11 cellular contexts compared by ENCODE assay signal in the genomic region with DNA sequence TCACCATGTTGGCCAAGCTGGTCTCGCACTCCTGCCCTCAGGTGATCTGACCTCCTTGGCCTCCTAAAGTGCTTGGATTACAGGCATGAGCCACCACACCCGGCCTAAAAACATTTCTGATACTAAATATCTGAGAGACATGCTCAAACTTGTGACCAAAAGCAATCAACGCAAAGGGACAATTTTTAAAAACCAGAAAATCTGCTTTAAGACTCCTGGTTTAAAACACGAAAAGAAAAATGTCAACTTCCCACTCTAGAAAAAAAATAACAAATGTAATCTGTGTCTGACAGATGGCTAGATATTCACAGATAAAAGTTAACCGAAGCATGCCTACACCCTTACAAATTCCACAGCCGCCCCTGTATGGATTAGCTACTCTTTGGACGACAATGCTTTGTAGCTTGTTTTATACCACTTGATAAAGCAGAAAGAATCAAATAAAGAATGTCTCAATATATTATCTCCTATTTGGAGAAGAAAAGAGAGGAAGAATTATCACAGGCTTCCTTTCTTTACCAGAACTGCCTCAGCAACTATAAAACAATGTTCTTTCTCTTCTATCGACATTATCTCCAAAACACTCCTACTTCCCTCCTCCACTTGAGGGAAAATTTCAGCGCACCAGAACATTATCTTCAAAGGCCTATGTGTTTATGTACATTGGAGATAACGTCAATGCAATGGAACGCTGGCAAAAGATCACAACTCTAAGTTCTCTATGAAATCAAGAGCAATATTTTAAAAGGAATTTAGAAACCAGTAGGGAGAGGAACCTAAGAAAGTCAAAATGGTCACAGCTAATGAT. TPM values are rescaled to one million over a fixed set of nuclear protein-coding genes. Genes with fewer than 3 reads are reported as not detected.
DNase-seq lines count a peak whose midpoint lies in the region; ATAC-seq and TF ChIP-seq lines count a peak whose summit lies in the region.
"Had no signal": no experiment of that assay in that cellular context is flagged by ENCODE, and none has a peak within 500 bp of the region (broad histone marks: within the 10 kb centered on the region; RNA-seq: fewer than 3 reads in every experiment).

No MANE protein-coding gene starts in this region.

- no peak for ATAC-seq in natural killer cell
- ATAC-seq in natural killer cell treated with Interleukin-12 subunit alpha and Interleukin-12 subunit beta and Interleukin-15 and Interleukin-18, amount 100 ng/mL, for 72 hours, result no peak
- ATAC-seq in memory B cell (ENCODE audit: low read depth), result no peak
- no peak for ATAC-seq in GM18909 (IDR thresholded peaks at IDR 0.05; ENCODE audit: poor library complexity, unreplicated experiment)
- no peak for ATAC-seq in GM19324 (IDR thresholded peaks at IDR 0.05; ENCODE audit: low FRiP score, unreplicated experiment)
- ATAC-seq: GM23338 had no signal

- TF ChIP-seq CTCF in natural killer cell (IDR thresholded peaks at IDR 0.05) (no peak), vagina (IDR thresholded peaks at IDR 0.05) (no peak)

- TF ChIP-seq POLR2A in vagina (IDR thresholded peaks at IDR 0.05), result no peak

- intact Hi-C loops in natural killer cell (cut with micrococcal nuclease), result loop anchor here (5.0 kb wide), 1 partner anchor 75 kb away; no protein-coding TSS in a partner anchor
- intact Hi-C loops in dendritic cell treated with granulocyte-macrophage colony-stimulating factor and Interleukin-4, amounts not matched to agents 40 ng/mL and 50 ng/mL, for 4 days (cut with micrococcal nuclease), result no loop called here
- intact Hi-C loops in vagina (cut with DNase I), result no loop called here

- H3K4me1 Mint-ChIP-seq in natural killer cell (peaks cover 27% of the 10 kb centered on the region in 2 donors), memory B cell (no peaks in the 10 kb centered on the region)
- peaks cover 9 to 27% of the 10 kb centered on the region in 2 donors for H3K4me1 Mint-ChIP-seq in natural killer cell treated with Interleukin-12 subunit alpha and Interleukin-12 subunit beta and Interleukin-15 and Interleukin-18, amount 100 ng/mL, for 72 hours (ENCODE audit: low read depth in 2 of 2)
- peaks cover 45% of the 10 kb centered on the region for H3K4me1 Mint-ChIP-seq in dendritic cell treated with granulocyte-macrophage colony-stimulating factor and Interleukin-4, amounts not matched to agents 40 ng/mL and 50 ng/mL, for 4 days (ENCODE audit: low read depth)

- DNase-seq in natural killer cell, result no peak
- no peak for DNase-seq in natural killer cell treated with Interleukin-12 subunit alpha and Interleukin-12 subunit beta and Interleukin-15 and Interleukin-18, amount 100 ng/mL, for 72 hours (ENCODE audit: low spot score)
- no peak for DNase-seq in memory B cell (ENCODE audit: low spot score in 2 of 2)
- DNase-seq in stimulated activated CD4-positive, alpha-beta T cell treated with anti-CD3 and anti-CD28 coated beads, Interleukin-4, amount 100 ng/mL, for 1 hour, result no peak
- no peak for DNase-seq in vagina (ENCODE audit: extremely low spot score in 2 of 2)
- DNase-seq: KG1; stimulated activated CD8-positive, alpha-beta memory T cell treated with anti-CD3 and anti-CD28 coated beads, Interleukin-4, amount 100 ng/mL, for 48 hours had no signal

- no peaks in the 10 kb centered on the region for H3K27me3 ChIP-seq in vagina

- H3K9me3 ChIP-seq in vagina, result no peaks in the 10 kb centered on the region

- no peak overlapping the region for H3K27ac ChIP-seq in vagina

- H3K36me3 Mint-ChIP-seq in natural killer cell (no peaks in the 10 kb centered on the region), memory B cell (peaks cover 27% of the 10 kb centered on the region)
- peaks cover 25% of the 10 kb centered on the region for H3K36me3 Mint-ChIP-seq in natural killer cell treated with Interleukin-12 subunit alpha and Interleukin-12 subunit beta and Interleukin-15 and Interleukin-18, amount 100 ng/mL, for 72 hours
- H3K36me3 Mint-ChIP-seq in dendritic cell treated with granulocyte-macrophage colony-stimulating factor and Interleukin-4, amounts not matched to agents 40 ng/mL and 50 ng/mL, for 4 days (ENCODE audit: low read depth), result peaks cover 65% of the 10 kb centered on the region

- peaks cover 16% of the 10 kb centered on the region for H3K4me1 ChIP-seq in vagina

- H3K9me3 Mint-ChIP-seq in natural killer cell (no peaks in the 10 kb centered on the region), memory B cell (no peaks in the 10 kb centered on the region)
- no peaks in the 10 kb centered on the region for H3K9me3 Mint-ChIP-seq in natural killer cell treated with Interleukin-12 subunit alpha and Interleukin-12 subunit beta and Interleukin-15 and Interleukin-18, amount 100 ng/mL, for 72 hours
- no peaks in the 10 kb centered on the region for H3K9me3 Mint-ChIP-seq in dendritic cell treated with granulocyte-macrophage colony-stimulating factor and Interleukin-4, amounts not matched to agents 40 ng/mL and 50 ng/mL, for 4 days
- H3K9me3 Mint-ChIP-seq: GM23338 had no signal

- H3K4me3 Mint-ChIP-seq in natural killer cell (no peak overlapping the region), memory B cell (no peak overlapping the region)
- no peak overlapping the region for H3K4me3 Mint-ChIP-seq in natural killer cell treated with Interleukin-12 subunit alpha and Interleukin-12 subunit beta and Interleukin-15 and Interleukin-18, amount 100 ng/mL, for 72 hours
- no peak overlapping the region for H3K4me3 Mint-ChIP-seq in dendritic cell treated with granulocyte-macrophage colony-stimulating factor and Interleukin-4, amounts not matched to agents 40 ng/mL and 50 ng/mL, for 4 days
- H3K4me3 Mint-ChIP-seq: GM23338 had no signal

- H3K27ac Mint-ChIP-seq in natural killer cell (peak overlapping the region; percentile 21 to 72), memory B cell (peak overlapping the region; percentile 31)
- H3K27ac Mint-ChIP-seq in natural killer cell treated with Interleukin-12 subunit alpha and Interleukin-12 subunit beta and Interleukin-15 and Interleukin-18, amount 100 ng/mL, for 72 hours, result peak overlapping the region in 1 of 2 donors; percentile 62
- H3K27ac Mint-ChIP-seq in dendritic cell treated with granulocyte-macrophage colony-stimulating factor and Interleukin-4, amounts not matched to agents 40 ng/mL and 50 ng/mL, for 4 days, result peak overlapping the region; percentile 34
- H3K27ac Mint-ChIP-seq: GM23338 had no signal

- H3K27me3 Mint-ChIP-seq in natural killer cell (ENCODE audit: low read depth in 2 of 2), result no peaks in the 10 kb centered on the region
- no peaks in the 10 kb centered on the region for H3K27me3 Mint-ChIP-seq in natural killer cell treated with Interleukin-12 subunit alpha and Interleukin-12 subunit beta and Interleukin-15 and Interleukin-18, amount 100 ng/mL, for 72 hours
- no peaks in the 10 kb centered on the region for H3K27me3 Mint-ChIP-seq in dendritic cell treated with granulocyte-macrophage colony-stimulating factor and Interleukin-4, amounts not matched to agents 40 ng/mL and 50 ng/mL, for 4 days
- no peaks in the 10 kb centered on the region for H3K27me3 Mint-ChIP-seq in memory B cell

- H3K36me3 ChIP-seq in vagina, result no peaks in the 10 kb centered on the region

- no peak overlapping the region for H3K4me3 ChIP-seq in vagina
- H3K4me3 ChIP-seq: GM23338 had no signal

RNA-seq across cellular contexts. Expression of a gene that starts 26.3 kb away (rescaled TPM):
- total RNA-seq in natural killer cell (100 to 1,000 TPM; 204 to 326 (median 230) TPM), vagina (46.7 TPM)
- 10 to 100 TPM; 39.8 to 63.7 TPM for total RNA-seq in natural killer cell treated with Interleukin-12 subunit alpha and Interleukin-12 subunit beta and Interleukin-15 and Interleukin-18, amount 100 ng/mL, for 72 hours
